Comparison of ENCODE assay signal across 8 cellular contexts in the genomic region with DNA sequence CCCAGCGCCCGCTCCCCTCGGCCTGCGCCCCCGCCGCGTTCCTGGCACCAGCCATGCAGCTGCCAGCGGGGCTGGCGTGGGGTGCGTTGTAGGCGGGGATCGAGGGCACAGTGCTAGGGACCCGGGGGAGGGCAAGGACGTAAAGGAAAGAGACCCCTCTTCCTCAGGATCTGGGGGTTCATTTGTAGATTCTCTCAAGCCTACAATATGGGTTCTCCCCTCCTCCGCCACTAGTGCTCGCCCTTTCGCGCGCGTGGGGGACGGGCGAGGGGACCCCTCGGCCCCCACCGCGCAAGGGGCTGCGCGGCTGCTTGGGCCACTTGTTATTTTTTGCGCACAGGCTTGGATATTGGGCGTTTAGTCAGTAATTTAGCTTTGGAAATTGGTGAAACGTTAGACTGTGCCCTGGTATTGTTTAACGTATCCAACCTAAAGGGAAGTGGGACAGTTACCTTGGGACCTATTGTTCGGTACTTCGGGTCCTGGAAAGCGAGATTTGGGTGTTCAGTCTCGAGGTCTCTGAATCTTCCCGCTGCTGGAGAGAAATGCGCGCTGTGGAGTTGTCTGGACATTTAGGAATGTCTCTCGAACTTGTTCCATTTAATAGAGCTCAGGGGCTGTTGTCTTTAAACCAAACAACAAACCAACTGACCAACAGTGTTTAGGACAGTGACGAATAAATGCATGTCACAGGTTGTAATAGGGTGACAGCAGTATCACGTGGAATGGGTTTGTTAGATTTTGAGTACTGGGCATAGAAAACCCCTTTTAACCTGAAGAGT. TPM values are rescaled to one million over a fixed set of nuclear protein-coding genes. Genes with fewer than 3 reads are reported as not detected.
A peak's percentile ranks its signal among the peaks of the same experiment; 100 is the strongest.
DNase-seq lines count a peak whose midpoint lies in the region; ATAC-seq and TF ChIP-seq lines count a peak whose summit lies in the region.

No MANE protein-coding gene starts in this region.

- ATAC-seq in GM18867 (IDR thresholded peaks at IDR 0.05; ENCODE audit: unreplicated experiment) = peak; percentile 21
- peak; percentile 13 for ATAC-seq in HG03045 (IDR thresholded peaks at IDR 0.05; ENCODE audit: unreplicated experiment)
- peak; percentile 13; the same call in 1 of the 2 replicates for ATAC-seq in Panc1
- ATAC-seq in naive thymus-derived CD4-positive, alpha-beta T cell = no peak
- ATAC-seq in omental fat pad (ENCODE audit: low FRiP score) = no peak

- peaks cover 0 to 6% (median 0%) of the 10 kb centered on the region in 7 donors for H3K9me3 Mint-ChIP-seq in CD14-positive monocyte
- peaks cover 0 to 3% (median 0%) of the 10 kb centered on the region in 11 donors for H3K9me3 Mint-ChIP-seq in naive thymus-derived CD4-positive, alpha-beta T cell

- TF ChIP-seq CTCF in CD14-positive monocyte (IDR thresholded peaks at IDR 0.05) (no peak), Panc1 (IDR thresholded peaks at IDR 0.05) (no peak), omental fat pad (IDR thresholded peaks at IDR 0.05) (no peak)

- intact Hi-C loops in CD14-positive monocyte (cut with micrococcal nuclease) (no loop called here), Panc1 (cut with micrococcal nuclease; ENCODE audit: unreplicated experiment) (no loop called here)
- intact Hi-C loops in naive thymus-derived CD4-positive, alpha-beta T cell (cut with micrococcal nuclease) = loop anchor here in 1 of 2 donors (1.0 kb wide), 1 partner anchor 142 kb away; no protein-coding TSS in a partner anchor

- peak overlapping the region; percentile 51 to 55 for H3K4me3 ChIP-seq in Panc1 (ENCODE audit: low read depth in 2 of 2, low read length in 2 of 2)
- H3K4me3 ChIP-seq in naive thymus-derived CD4-positive, alpha-beta T cell (ENCODE audit: low read length) = no peak overlapping the region

- in situ Hi-C loops in Panc1 (cut with HindIII; ENCODE audit: low pct_unique_long_range_greater_than_20kb, low sequenced_read_pairs) = no loop called here

- peaks cover 59% of the 10 kb centered on the region for H3K4me1 Mint-ChIP-seq in CD14-positive monocyte
- peaks cover 4 to 25% (median 18%) of the 10 kb centered on the region in 7 donors for H3K4me1 Mint-ChIP-seq in naive thymus-derived CD4-positive, alpha-beta T cell

- H3K27ac ChIP-seq in Panc1 (ENCODE audit: low read length) (no peak overlapping the region), epithelial cell of prostate (peak overlapping the region; percentile 73)
- no peak overlapping the region for H3K27ac ChIP-seq in naive thymus-derived CD4-positive, alpha-beta T cell (ENCODE audit: low read depth, low read length)

- CTCF ChIA-PET in Panc1 (lab: Charles Lee) = interaction anchor here (0.7 kb wide), 1 partner anchor 493 kb away, joined by 3 read pairs; no protein-coding TSS in a partner anchor
- CTCF ChIA-PET in naive thymus-derived CD4-positive, alpha-beta T cell (lab: Charles Lee) = no interaction called here

- H3K4me3 Mint-ChIP-seq in CD14-positive monocyte = peak overlapping the region; percentile 89 to 92
- peak overlapping the region; percentile 5 to 85 (median 65) for H3K4me3 Mint-ChIP-seq in naive thymus-derived CD4-positive, alpha-beta T cell

- H3K36me3 ChIP-seq in Panc1 (ENCODE audit: control insufficient read depth, insufficient read depth, low read length) = no peaks in the 10 kb centered on the region
- no peaks in the 10 kb centered on the region for H3K36me3 ChIP-seq in naive thymus-derived CD4-positive, alpha-beta T cell (ENCODE audit: control insufficient read depth in 2 of 3, insufficient read depth in 3 of 3, low read length in 3 of 3)

- peaks cover 3 to 13% (median 12%) of the 10 kb centered on the region in 3 donors for H3K27me3 Mint-ChIP-seq in CD14-positive monocyte (ENCODE audit: low read depth in 3 of 3)
- peaks cover 42 to 71% (median 64%) of the 10 kb centered on the region in 5 donors for H3K27me3 Mint-ChIP-seq in naive thymus-derived CD4-positive, alpha-beta T cell

- POLR2A ChIA-PET in Panc1 (lab: Charles Lee) = interaction anchor here (0.8 kb wide), 1 partner anchor 142 kb away, joined by 4 read pairs; no protein-coding TSS in a partner anchor
- POLR2A ChIA-PET in naive thymus-derived CD4-positive, alpha-beta T cell (lab: Charles Lee) = no interaction called here

- DNase-seq in CD14-positive monocyte (ENCODE audit: low spot score) (no peak), Panc1 (ENCODE audit: low read depth, low spot score) (no peak), epithelial cell of prostate (ENCODE audit: low read depth, low spot score) (no peak), NCI-H2029 (lab: John Stamatoyannopoulos, UW) (no peak), omental fat pad (ENCODE audit: low spot score) (no peak)
- DNase-seq in naive thymus-derived CD4-positive, alpha-beta T cell = no peak

- no peaks in the 10 kb centered on the region for H3K9me3 ChIP-seq in Panc1 (ENCODE audit: control insufficient read depth, insufficient read depth, low read depth, low read length)
- no peaks in the 10 kb centered on the region for H3K9me3 ChIP-seq in naive thymus-derived CD4-positive, alpha-beta T cell (ENCODE audit: control insufficient read depth in 2 of 3, low read length in 3 of 3)

- peaks cover 14% of the 10 kb centered on the region for H3K27me3 ChIP-seq in Panc1 (ENCODE audit: control insufficient read depth, insufficient read depth, low read length)
- H3K27me3 ChIP-seq in naive thymus-derived CD4-positive, alpha-beta T cell (ENCODE audit: control insufficient read depth in 2 of 2, insufficient read depth in 2 of 2, low read length in 2 of 2) = peaks cover 0 to 12% of the 10 kb centered on the region in 2 donors

- peak overlapping the region; percentile 88 to 97 (median 94) for H3K27ac Mint-ChIP-seq in CD14-positive monocyte
- H3K27ac Mint-ChIP-seq in naive thymus-derived CD4-positive, alpha-beta T cell = peak overlapping the region in 1 of 9 donors; percentile 7

- peaks cover 0 to 2% of the 10 kb centered on the region in 2 donors for H3K36me3 Mint-ChIP-seq in CD14-positive monocyte
- H3K36me3 Mint-ChIP-seq in naive thymus-derived CD4-positive, alpha-beta T cell = no peaks in the 10 kb centered on the region

- peaks cover 6% of the 10 kb centered on the region for H3K4me1 ChIP-seq in Panc1 (ENCODE audit: control insufficient read depth, insufficient read depth, low read length)
- peaks cover 0 to 8% of the 10 kb centered on the region in 2 donors for H3K4me1 ChIP-seq in naive thymus-derived CD4-positive, alpha-beta T cell (ENCODE audit: control insufficient read depth in 2 of 2, insufficient read depth in 2 of 2, low read length in 2 of 2)

- BruUV-seq in Panc1 (replicated peaks; lab: Mats Ljungman, UMichigan) = no TSS peak

RNA-seq across cellular contexts. Expression of a gene that starts 0.8 kb away (rescaled TPM):
- polyA plus RNA-seq in CD14-positive monocyte = 1 to 10 TPM; 2.1 to 2.5 TPM
- total RNA-seq in Panc1 (2021; ENCODE audit: unreplicated experiment) = 3.0 TPM
- polyA plus RNA-seq in Panc1 (2012; ENCODE audit: insufficient read length) = 0.84 TPM
- 1 to 10 TPM in 3 of 5 experiments, under 1 TPM in 2; 0.05 to 9.9 (median 1.0) TPM for total RNA-seq in naive thymus-derived CD4-positive, alpha-beta T cell
- under 1 TPM in 1 of 2 donors, not detected in 1; 0.43 TPM for polyA plus RNA-seq in naive thymus-derived CD4-positive, alpha-beta T cell
- total RNA-seq in omental fat pad = 10 to 100 TPM; 25.2 to 40.3 (median 30.8) TPM

Comparison
In these comparisons a context has a peak if more than half of its experiments do, and no peak if none do; other contexts are left out.
1. ATAC-seq: peak in GM18867 (single experiment), HG03045 (single experiment) and Panc1 (single experiment); none in naive thymus-derived CD4-positive, alpha-beta T cell (single experiment) and omental fat pad (single experiment).